In genomic region chrX:16022580-16023170, GRCh38 we compare ENCODE assay signal across 18 cellular contexts.
A peak's percentile ranks its signal among the peaks of the same experiment; 100 is the strongest.
DNase-seq lines count a peak whose midpoint lies in the region; ATAC-seq and TF ChIP-seq lines count a peak whose summit lies in the region.
"Had no signal": no experiment of that assay in that cellular context is flagged by ENCODE, and none has a peak within 500 bp of the region (broad histone marks: within the 10 kb centered on the region; RNA-seq: fewer than 3 reads in every experiment).

No MANE protein-coding gene starts in this region.

- H3K4me1 Mint-ChIP-seq in osteocyte (ENCODE audit: unreplicated experiment) = peaks cover 6% of the 10 kb centered on the region
- H3K4me1 Mint-ChIP-seq: nephron progenitor cell had no signal

- H3K9me3 Mint-ChIP-seq in osteocyte (ENCODE audit: unreplicated experiment) = no peaks in the 10 kb centered on the region
- H3K9me3 Mint-ChIP-seq: activated T-helper 1 cell treated with anti-CD3 and anti-CD28 coated beads, Interleukin-12 subunit alpha, Interleukin-12 subunit beta, Interleukin-2, Interleukin-4 antibody, amounts not matched to agents 30 ng/mL and 10 ng/mL and 1 ng/mL, durations not matched to agents 14 hours and 24 hours and 36 hours; CD8-positive, alpha-beta T cell; nephron progenitor cell; T-helper 2 cell treated with Interferon-gamma antibody and Interleukin-4, amounts not matched to agents 5 μg/mL and 100 μg/mL, for 36 hours had no signal

- H3K27me3 Mint-ChIP-seq in osteocyte (ENCODE audit: unreplicated experiment) = peaks cover 8% of the 10 kb centered on the region

- no peaks in the 10 kb centered on the region for H3K36me3 Mint-ChIP-seq in osteocyte (ENCODE audit: unreplicated experiment)
- H3K36me3 Mint-ChIP-seq: CD8-positive, alpha-beta T cell had no signal

- no peak overlapping the region for H3K27ac Mint-ChIP-seq in osteocyte (ENCODE audit: unreplicated experiment)
- H3K27ac Mint-ChIP-seq: activated T-helper 1 cell treated with anti-CD3 and anti-CD28 coated beads, Interleukin-12 subunit alpha, Interleukin-12 subunit beta, Interleukin-2, Interleukin-4 antibody, amounts not matched to agents 30 ng/mL and 10 ng/mL and 1 ng/mL, durations not matched to agents 14 hours and 24 hours and 36 hours; CD8-positive, alpha-beta T cell; nephron progenitor cell; T-helper 2 cell treated with Interferon-gamma antibody and Interleukin-4, amounts not matched to agents 5 μg/mL and 100 μg/mL, for 36 hours had no signal

- no peak for ATAC-seq in HG02798 (IDR thresholded peaks at IDR 0.05; ENCODE audit: poor library complexity, unreplicated experiment)
- ATAC-seq: body of pancreas; CD8-positive, alpha-beta T cell; left lobe of liver had no signal

- H3K4me3 Mint-ChIP-seq in osteocyte (ENCODE audit: unreplicated experiment) = no peak overlapping the region
- H3K4me3 Mint-ChIP-seq: activated T-helper 1 cell treated with anti-CD3 and anti-CD28 coated beads, Interleukin-12 subunit alpha, Interleukin-12 subunit beta, Interleukin-2, Interleukin-4 antibody, amounts not matched to agents 30 ng/mL and 10 ng/mL and 1 ng/mL, durations not matched to agents 14 hours and 24 hours and 36 hours; CD8-positive, alpha-beta T cell; nephron progenitor cell; T-helper 2 cell treated with Interferon-gamma antibody and Interleukin-4, amounts not matched to agents 5 μg/mL and 100 μg/mL, for 36 hours had no signal

- DNase-seq in DMS53 treated with DMSO at 0.1 percent for 48 hours (lab: John Stamatoyannopoulos, UW; ENCODE audit: unreplicated experiment) (peak; percentile 26), LHCN-M2 (ENCODE audit: low read depth) (peak; percentile 46), astrocyte of the hippocampus (ENCODE audit: low read depth, low spot score) (peak; percentile 28), kidney tubule cell (ENCODE audit: low spot score) (peak; percentile 86), C1 segment of cervical spinal cord (lab: John Stamatoyannopoulos, UW) (no peak), osteocyte (ENCODE audit: extremely low spot score, unreplicated experiment) (no peak), NCI-H69 (lab: John Stamatoyannopoulos, UW) (no peak)
- DNase-seq: activated CD4-positive, alpha-beta T cell treated with anti-CD3 and anti-CD28 coated beads, Interleukin-2, amount 50 U/mL, for 48 hours; body of pancreas; CD8-positive, alpha-beta T cell; effector memory CD4-positive, alpha-beta T cell; NCI-H1048; nephron progenitor cell; stomach had no signal

- no peak for TF ChIP-seq CTCF in osteocyte (IDR thresholded peaks at IDR 0.05)

Comparison
In these comparisons a context has a peak if more than half of its experiments do, and no peak if none do; other contexts are left out.
1. DNase-seq: peak in DMS53 treated with DMSO at 0.1 percent for 48 hours (single experiment), LHCN-M2 (single experiment), astrocyte of the hippocampus (single experiment) and kidney tubule cell (single experiment); none in C1 segment of cervical spinal cord (0 of 14), osteocyte (single experiment) and NCI-H69 (single experiment).